1 cellular context compared by ENCODE assay signal in the genomic region with DNA sequence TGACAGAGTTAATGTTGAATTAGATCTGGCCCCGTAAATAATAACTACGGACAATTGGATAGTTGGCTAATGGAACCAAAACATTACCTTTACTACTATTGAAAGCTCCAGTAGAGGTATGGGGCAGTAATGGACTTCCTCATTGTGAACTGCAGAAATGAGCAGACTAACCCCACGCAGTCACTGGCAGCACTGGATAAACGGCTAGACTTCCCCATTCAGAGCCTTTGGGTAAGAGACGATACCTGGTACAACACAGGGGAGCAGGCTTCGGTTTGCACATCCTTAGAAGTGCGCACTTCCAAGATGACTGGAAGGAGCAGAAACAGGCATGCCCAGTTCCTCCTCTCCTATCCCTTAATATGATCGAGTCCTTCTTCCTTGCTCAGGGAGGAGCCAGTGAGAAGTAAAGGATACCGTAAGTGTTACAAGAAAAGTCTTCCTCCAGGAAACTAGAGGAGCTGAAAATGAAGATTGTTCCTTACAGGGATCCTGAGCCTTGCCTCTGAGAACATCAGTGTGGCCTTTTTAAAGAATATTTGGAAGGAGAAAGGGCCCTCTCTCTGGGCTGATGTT.
TF ChIP-seq lines count a peak whose summit lies in the region.

No MANE protein-coding gene starts in this region.

TF ChIP-seq in neural cell, 6 proteins besides CTCF, POLR2A, EP300 and RAD21:
- TF ChIP-seq TAF1 (IDR thresholded peaks at IDR 0.05; ENCODE audit: low read depth) = no peak
- peak; percentile 12 for TF ChIP-seq POLR2AphosphoS5 (IDR thresholded peaks at IDR 0.05)
